In the genomic region with DNA sequence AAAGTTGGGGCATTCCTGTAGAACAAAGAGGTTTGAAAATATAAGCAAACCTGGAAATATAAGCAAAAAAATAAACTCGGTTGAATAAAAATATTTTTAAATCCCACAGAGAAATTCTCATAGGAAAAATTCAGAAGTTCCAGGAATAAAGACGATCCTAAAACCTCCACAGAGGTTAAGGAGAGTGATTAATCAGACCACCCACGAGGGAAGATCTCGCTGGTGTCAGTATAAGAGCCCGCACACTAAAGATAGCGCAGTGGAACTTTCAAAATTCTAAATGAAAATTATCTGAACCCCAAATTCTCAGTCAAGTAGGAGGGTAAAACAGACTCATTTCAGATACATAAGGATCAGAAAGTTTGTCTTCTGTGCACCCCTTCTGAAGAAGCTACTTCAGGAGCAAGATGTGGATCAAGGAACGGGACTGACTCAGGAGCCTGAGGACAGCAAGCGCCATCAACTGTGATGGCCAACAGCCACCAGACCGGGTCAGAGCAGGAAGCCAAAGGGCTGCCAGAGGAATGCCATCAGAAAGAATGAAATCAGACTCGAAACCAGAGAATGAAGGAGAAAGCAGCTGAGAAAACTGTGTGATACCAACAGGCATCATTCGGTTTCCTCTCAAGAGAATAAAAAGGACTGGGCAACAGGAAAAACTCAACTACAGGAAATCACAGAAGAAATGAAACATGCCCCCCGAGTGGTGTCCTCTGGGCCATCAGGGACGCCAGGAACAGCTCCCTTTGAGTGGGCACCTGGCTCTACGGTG, we compare ENCODE assay signal across 14 cellular contexts.
A peak's percentile ranks its signal among the peaks of the same experiment; 100 is the strongest.
DNase-seq lines count a peak whose midpoint lies in the region; ATAC-seq and TF ChIP-seq lines count a peak whose summit lies in the region.
"Had no signal": no experiment of that assay in that cellular context is flagged by ENCODE, and none has a peak within 500 bp of the region (broad histone marks: within the 10 kb centered on the region; RNA-seq: fewer than 3 reads in every experiment).

No MANE protein-coding gene starts in this region.

- H3K79me2 ChIP-seq in KMS-11 (ENCODE audit: insufficient read depth, low read depth) = peaks cover 97% of the 10 kb centered on the region

- peak overlapping the region; percentile 86 for H3K27ac Mint-ChIP-seq in CD8-positive, alpha-beta T cell

- peak overlapping the region; percentile 59 for H3K4me3 Mint-ChIP-seq in CD8-positive, alpha-beta T cell

- no peaks in the 10 kb centered on the region for H3K9me3 ChIP-seq in CD8-positive, alpha-beta T cell (ENCODE audit: low read length)
- no peaks in the 10 kb centered on the region for H3K9me3 ChIP-seq in psoas muscle
- no peaks in the 10 kb centered on the region for H3K9me3 ChIP-seq in suprapubic skin
- H3K9me3 ChIP-seq: left lung had no signal

- DNase-seq in CD8-positive, alpha-beta T cell = no peak
- DNase-seq in caudate nucleus (lab: John Stamatoyannopoulos, UW) = peak in 4 of 61 donors; percentile 11 to 38 (median 28)
- no peak for DNase-seq in psoas muscle
- no peak for DNase-seq in RPMI8226
- DNase-seq in suprapubic skin (ENCODE audit: low spot score in 2 of 2) = no peak
- DNase-seq in NCI-H446 treated with DMSO at 0.1 percent for 48 hours (lab: John Stamatoyannopoulos, UW) = no peak
- no peak for DNase-seq in DMS153 (lab: John Stamatoyannopoulos, UW)
- DNase-seq: aorta, DMS53, H7, left lung, NCI-H82, retina had no signal

- WGBS in psoas muscle, 3 donors = 57 to 68% (median 61%) methylated on average over 14 of the region's 14 CpGs
- WGBS in suprapubic skin = 67% methylated on average over 14 of the region's 14 CpGs

- POLR2A ChIA-PET in CD8-positive, alpha-beta T cell (lab: Charles Lee) = interaction anchor here (0.6 to 1.9 kb wide), 5 partner anchors 10 to 84 kb away, joined by 3 to 9 read pairs (median 4); no protein-coding TSS in a partner anchor

- no peaks in the 10 kb centered on the region for H3K36me3 ChIP-seq in CD8-positive, alpha-beta T cell (ENCODE audit: insufficient read depth, low read length)
- H3K36me3 ChIP-seq in KMS-11 (ENCODE audit: insufficient read depth) = no peaks in the 10 kb centered on the region
- no peaks in the 10 kb centered on the region for H3K36me3 ChIP-seq in psoas muscle (ENCODE audit: insufficient read depth in 1 of 2, low read depth in 1 of 2)
- no peaks in the 10 kb centered on the region for H3K36me3 ChIP-seq in suprapubic skin
- H3K36me3 ChIP-seq: left lung had no signal

- intact Hi-C loops in CD8-positive, alpha-beta T cell (cut with DNase I, micrococcal nuclease) = loop anchor here in 1 of 2 experiments (2.0 kb wide), 1 partner anchor 24 kb away; no protein-coding TSS in a partner anchor
- intact Hi-C loops in psoas muscle (cut with DNase I) = loop anchor here (5.0 kb wide), 2 partner anchors 67 to 82 kb away; a partner anchor contains a TSS

- TF ChIP-seq CTCF in CD8-positive, alpha-beta T cell (IDR thresholded peaks at IDR 0.05) = no peak
- TF ChIP-seq CTCF in KMS-11 (conservative IDR thresholded peaks at IDR 0.05; ENCODE audit: low read depth, low read length) = no peak
- no peak for TF ChIP-seq CTCF in psoas muscle (IDR thresholded peaks at IDR 0.05)
- TF ChIP-seq CTCF in suprapubic skin (IDR thresholded peaks at IDR 0.05) = no peak

- H4K20me1 ChIP-seq in KMS-11 (ENCODE audit: insufficient read depth) = no peaks in the 10 kb centered on the region

- no peaks in the 10 kb centered on the region for H3K27me3 Mint-ChIP-seq in CD8-positive, alpha-beta T cell (ENCODE audit: low read depth)

- no peak for ATAC-seq in CD8-positive, alpha-beta T cell
- ATAC-seq in psoas muscle = no peak
- ATAC-seq: left lung had no signal

- H3K27ac ChIP-seq in CD8-positive, alpha-beta T cell (ENCODE audit: low read depth, low read length) = no peak overlapping the region
- peak overlapping the region; percentile 93 for H3K27ac ChIP-seq in KMS-11
- peak overlapping the region; percentile 95 for H3K27ac ChIP-seq in caudate nucleus (ENCODE audit: low read depth, low read length)
- H3K27ac ChIP-seq in psoas muscle = peak overlapping the region; percentile 78
- no peak overlapping the region for H3K27ac ChIP-seq in suprapubic skin

- H3K36me3 Mint-ChIP-seq in CD8-positive, alpha-beta T cell = peaks cover 19% of the 10 kb centered on the region

- no peak overlapping the region for H2AFZ ChIP-seq in KMS-11 (ENCODE audit: low read depth)

- peaks cover 89% of the 10 kb centered on the region for H3K4me1 Mint-ChIP-seq in CD8-positive, alpha-beta T cell (ENCODE audit: low read depth)

- no peak for TF ChIP-seq POLR2A in suprapubic skin (IDR thresholded peaks at IDR 0.05)

- CTCF ChIA-PET in CD8-positive, alpha-beta T cell (lab: Charles Lee) = interaction anchor here (1.5 to 2.6 kb wide), 4 partner anchors 8 to 270 kb away, joined by 5 to 9 read pairs (median 7); no protein-coding TSS in a partner anchor

- H3K4me2 ChIP-seq in KMS-11 = peak overlapping the region; percentile 93

- H3K27me3 ChIP-seq in CD8-positive, alpha-beta T cell (ENCODE audit: insufficient read depth, low read length) = no peaks in the 10 kb centered on the region
- H3K27me3 ChIP-seq in KMS-11 (ENCODE audit: insufficient read depth, low read depth) = no peaks in the 10 kb centered on the region
- H3K27me3 ChIP-seq in psoas muscle (ENCODE audit: insufficient read depth in 3 of 3, low read length in 2 of 3) = no peaks in the 10 kb centered on the region
- H3K27me3 ChIP-seq in suprapubic skin = no peaks in the 10 kb centered on the region
- H3K27me3 ChIP-seq: left lung had no signal

- peak overlapping the region; percentile 86; the same call in 1 of the 2 replicates for H3K9ac ChIP-seq in KMS-11

- H3K4me1 ChIP-seq in CD8-positive, alpha-beta T cell (ENCODE audit: insufficient read depth, low read length) = peaks cover 76% of the 10 kb centered on the region
- H3K4me1 ChIP-seq in KMS-11 (ENCODE audit: low read depth, poor library complexity, severe bottlenecking) = peaks cover 85% of the 10 kb centered on the region
- peaks cover 51% of the 10 kb centered on the region for H3K4me1 ChIP-seq in psoas muscle
- peaks cover 61% of the 10 kb centered on the region for H3K4me1 ChIP-seq in suprapubic skin

- TF ChIP-seq EP300 in suprapubic skin (IDR thresholded peaks at IDR 0.05) = no peak

- no peaks in the 10 kb centered on the region for H3K9me3 Mint-ChIP-seq in CD8-positive, alpha-beta T cell

- peak overlapping the region; percentile 19 for H3K4me3 ChIP-seq in CD8-positive, alpha-beta T cell (ENCODE audit: low read depth, low read length)
- no peak overlapping the region for H3K4me3 ChIP-seq in KMS-11 (IDR thresholded peaks at IDR 0.05; ENCODE audit: insufficient read depth, low read depth, low read length)
- H3K4me3 ChIP-seq in psoas muscle = no peak overlapping the region
- H3K4me3 ChIP-seq in suprapubic skin = no peak overlapping the region
- H3K4me3 ChIP-seq: left lung had no signal

Comparison
In these comparisons a context has a peak if more than half of its experiments do, and no peak if none do; other contexts are left out.
1. H3K27ac ChIP-seq: peak in KMS-11 (single experiment), caudate nucleus (single experiment) and psoas muscle (single experiment); none in CD8-positive, alpha-beta T cell (single experiment) and suprapubic skin (single experiment).